14 cellular contexts compared by ENCODE assay signal in the genomic region with DNA sequence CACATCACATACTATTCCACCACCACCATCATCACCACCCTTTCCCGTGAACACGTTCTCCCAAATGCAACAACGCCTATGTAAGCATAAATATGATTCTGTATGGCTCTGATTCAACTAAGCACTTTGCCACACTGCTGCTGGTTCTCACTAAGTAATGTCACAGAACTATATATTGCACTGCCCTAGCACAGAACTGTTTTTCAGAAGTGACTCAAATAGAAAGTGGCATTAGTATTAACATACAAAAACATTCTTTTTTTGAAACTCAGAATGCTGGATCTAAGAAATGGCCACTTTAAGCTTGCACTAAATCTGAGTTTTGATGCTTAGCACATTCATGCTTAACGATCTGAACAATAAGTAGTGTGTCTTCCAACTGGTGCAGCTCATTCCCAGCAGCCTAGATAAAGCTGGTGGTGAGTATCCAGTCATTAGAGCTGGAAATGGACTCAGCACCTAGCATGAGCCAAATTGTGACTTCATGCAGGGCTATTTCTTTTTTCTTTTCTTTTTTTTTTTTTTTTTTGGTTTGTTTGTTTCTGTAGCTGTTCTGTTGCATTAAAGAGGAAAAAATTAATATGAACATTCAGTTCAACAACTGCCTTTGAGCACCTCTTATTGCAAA. TPM values are rescaled to one million over a fixed set of nuclear protein-coding genes. Genes with fewer than 3 reads are reported as not detected.
A peak's percentile ranks its signal among the peaks of the same experiment; 100 is the strongest.
DNase-seq lines count a peak whose midpoint lies in the region; ATAC-seq, FAIRE-seq and TF ChIP-seq lines count a peak whose summit lies in the region.
"Had no signal": no experiment of that assay in that cellular context is flagged by ENCODE, and none has a peak within 500 bp of the region (broad histone marks: within the 10 kb centered on the region; RNA-seq: fewer than 3 reads in every experiment).

No MANE protein-coding gene starts in this region.

- intact Hi-C loops in pancreas (cut with DNase I), result no loop called here

- H3K4me1 ChIP-seq in pancreas, result no peaks in the 10 kb centered on the region

- H3K27me3 ChIP-seq in pancreas, result peaks cover 0 to 4% (median 0%) of the 10 kb centered on the region in 4 donors
- H3K27me3 ChIP-seq: suprapubic skin had no signal

- FAIRE-seq in pancreas (lab: Jason Lieb, UNC), result no peak

- 33 to 41% methylated on average over 4 of the region's 4 CpGs for WGBS in pancreas, 2 donors

- TF ChIP-seq CTCF in pancreas (IDR thresholded peaks at IDR 0.05), result no peak

- DNase-seq in globus pallidus (ENCODE audit: low spot score), result peak; percentile 30
- no peak for DNase-seq in DMS153 (lab: John Stamatoyannopoulos, UW)
- DNase-seq in pancreas, result no peak
- DNase-seq in NCI-H2029 treated with DMSO at 0.1 percent for 48 hours (lab: John Stamatoyannopoulos, UW), result no peak
- no peak for DNase-seq in stimulated activated CD4-positive, alpha-beta T cell treated with anti-CD3 and anti-CD28 coated beads, Interleukin-12 subunit alpha, Interleukin-12 subunit beta, amount 100 ng/mL, for 4 hours
- DNase-seq: activated CD4-positive, alpha-beta memory T cell treated with anti-CD3 and anti-CD28 coated beads, Interleukin-2, amount 10 ng/mL, durations not matched to agents 7 days and 5 days; Kasumi-1; stimulated activated CD4-positive, alpha-beta T cell treated with anti-CD3 and anti-CD28 coated beads, Interleukin-15, amount 100 ng/mL, for 24 hours had no signal

- ATAC-seq in GM18511 (IDR thresholded peaks at IDR 0.05; ENCODE audit: unreplicated experiment), result peak; percentile 79
- peak; percentile 46 for ATAC-seq in GM21737 (IDR thresholded peaks at IDR 0.05; ENCODE audit: unreplicated experiment)
- ATAC-seq in HG03575 (IDR thresholded peaks at IDR 0.05; ENCODE audit: extremely low read depth, insufficient number of reproducible peaks, low FRiP score, unreplicated experiment), result peak; percentile 68
- ATAC-seq in pancreas, result no peak

- no peak overlapping the region for H3K27ac ChIP-seq in pancreas
- H3K27ac ChIP-seq: RWPE1, suprapubic skin had no signal

- no peak overlapping the region for H3K4me3 ChIP-seq in pancreas
- H3K4me3 ChIP-seq: suprapubic skin had no signal

- H3K36me3 ChIP-seq in pancreas, result no peaks in the 10 kb centered on the region
- H3K36me3 ChIP-seq: suprapubic skin had no signal

- H3K9me3 ChIP-seq in pancreas, result no peaks in the 10 kb centered on the region
- H3K9me3 ChIP-seq: suprapubic skin had no signal

RNA-seq across cellular contexts. Expression of gene ZC3H11B, which starts 46.2 kb away (rescaled TPM):
- total RNA-seq in pancreas, result under 1 TPM in 2 of 6 donors, not detected in 4; 0.12 to 0.15 TPM
- not detected for polyA plus RNA-seq in pancreas
- total RNA-seq: CD4-positive, CD25-positive, alpha-beta regulatory T cell had no signal
- polyA plus RNA-seq: CD4-positive, CD25-positive, alpha-beta regulatory T cell had no signal

Comparison
In these comparisons a context has a peak if more than half of its experiments do, and no peak if none do; other contexts are left out.
1. ATAC-seq: peak in GM18511 (single experiment), GM21737 (single experiment) and HG03575 (single experiment); none in pancreas (0 of 4).